ENCODE assay signal across 19 cellular contexts in the genomic region with DNA sequence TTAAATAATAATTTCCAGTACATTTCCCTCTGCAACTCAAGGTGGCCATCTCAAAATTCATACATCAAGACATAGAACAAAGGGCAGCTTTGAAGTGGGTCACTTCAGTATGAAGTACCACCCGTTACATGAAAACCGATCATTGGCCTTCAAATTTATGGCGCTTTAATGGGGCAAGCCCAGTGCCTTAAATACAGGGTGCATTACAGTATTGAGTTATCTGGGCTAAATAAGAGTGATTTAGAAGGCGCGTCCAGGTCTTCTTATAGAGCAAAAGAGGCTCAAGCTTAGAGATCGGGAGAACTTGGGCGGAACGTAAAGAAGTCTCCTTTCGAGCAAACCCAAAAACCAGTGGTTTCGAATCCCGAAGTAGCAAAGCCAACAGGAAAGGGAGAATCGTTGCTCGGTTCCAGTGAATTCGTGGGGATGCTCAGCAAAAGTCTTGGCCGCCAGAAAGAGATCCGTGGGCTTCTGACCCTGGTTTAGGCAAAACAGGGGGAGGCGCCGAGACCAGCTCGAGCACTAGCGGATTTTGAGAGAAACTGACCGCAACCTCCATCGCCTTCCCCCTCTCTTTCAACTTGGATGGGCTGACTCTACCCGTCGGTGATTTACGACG. TPM values are rescaled to one million over a fixed set of nuclear protein-coding genes. Genes with fewer than 3 reads are reported as not detected.
DNase-seq lines count a peak whose midpoint lies in the region; ATAC-seq and TF ChIP-seq lines count a peak whose summit lies in the region.
"Had no signal": no experiment of that assay in that cellular context is flagged by ENCODE, and none has a peak within 500 bp of the region (broad histone marks: within the 10 kb centered on the region; RNA-seq: fewer than 3 reads in every experiment).

No MANE protein-coding gene starts in this region.

- H3K27me3 ChIP-seq in naive thymus-derived CD4-positive, alpha-beta T cell (ENCODE audit: control insufficient read depth in 2 of 2, insufficient read depth in 2 of 2, low read length in 2 of 2) = peaks cover 5 to 42% of the 10 kb centered on the region in 2 donors
- peaks cover 46 to 100% (median 93%) of the 10 kb centered on the region in 9 donors for H3K27me3 ChIP-seq in heart left ventricle
- H3K27me3 ChIP-seq: MG63 had no signal

- no peak for ATAC-seq in stimulated activated naive CD8-positive, alpha-beta T cell treated with anti-CD3 and anti-CD28 coated beads, Interleukin-15, amount 100 ng/mL, for 72 hours
- no peak for ATAC-seq in stimulated activated naive CD8-positive, alpha-beta T cell treated with anti-CD3 and anti-CD28 coated beads, Interleukin-15, Interleukin-2, amounts not matched to agents 100 U/mL and 50 U/mL, for 24 hours
- ATAC-seq in activated naive CD8-positive, alpha-beta T cell treated with anti-CD3 and anti-CD28 coated beads, Interleukin-2, amount 50 U/mL, for 24 hours = no peak
- ATAC-seq in naive thymus-derived CD4-positive, alpha-beta T cell = no peak
- ATAC-seq in heart left ventricle = no peak
- no peak for ATAC-seq in HG02623 (IDR thresholded peaks at IDR 0.05; ENCODE audit: unreplicated experiment)
- no peak for ATAC-seq in GM18858 (IDR thresholded peaks at IDR 0.05; ENCODE audit: unreplicated experiment)
- ATAC-seq: activated naive CD4-positive, alpha-beta T cell treated with anti-CD3 and anti-CD28 coated beads, Interleukin-2, amount 50 U/mL, for 72 hours; CD8-positive, alpha-beta T cell; stimulated activated memory B cell treated with anti-CD40 and anti-IgM and Interleukin-4, amounts not matched to agents 10 μg/mL and 1 μg/mL and 100 μg/mL, for 72 hours had no signal

- POLR2A ChIA-PET in naive thymus-derived CD4-positive, alpha-beta T cell (lab: Charles Lee) = no interaction called here

- H3K36me3 Mint-ChIP-seq in activated naive CD8-positive, alpha-beta T cell treated with anti-CD3 and anti-CD28 coated beads, Interleukin-2, amount 50 U/mL, for 24 hours (ENCODE audit: low read depth) = no peaks in the 10 kb centered on the region
- peaks cover 0 to 8% (median 0%) of the 10 kb centered on the region in 5 donors for H3K36me3 Mint-ChIP-seq in naive thymus-derived CD4-positive, alpha-beta T cell
- H3K36me3 Mint-ChIP-seq: CD8-positive, alpha-beta T cell; stimulated activated memory B cell treated with anti-CD40 and anti-IgM and Interleukin-4, amounts not matched to agents 10 μg/mL and 1 μg/mL and 100 μg/mL, for 72 hours had no signal

- no peak for TF ChIP-seq POLR2A in heart left ventricle (IDR thresholded peaks at IDR 0.05)

- no peak for DNase-seq in stimulated activated naive CD8-positive, alpha-beta T cell treated with anti-CD3 and anti-CD28 coated beads, Interleukin-15, amount 100 ng/mL, for 72 hours
- DNase-seq in stimulated activated naive CD8-positive, alpha-beta T cell treated with anti-CD3 and anti-CD28 coated beads, Interleukin-15, Interleukin-2, amounts not matched to agents 100 U/mL and 50 U/mL, for 24 hours = no peak
- DNase-seq in activated naive CD8-positive, alpha-beta T cell treated with anti-CD3 and anti-CD28 coated beads, Interleukin-2, amount 50 U/mL, for 24 hours = no peak
- no peak for DNase-seq in naive thymus-derived CD4-positive, alpha-beta T cell
- no peak for DNase-seq in heart left ventricle
- DNase-seq: brain microvascular endothelial cell; CD8-positive, alpha-beta T cell; colonic mucosa; DMS53; GF-D8; MG63; NCI-H146; stimulated activated CD4-positive, alpha-beta T cell treated with anti-CD3 and anti-CD28 coated beads, Interleukin-1b, Interleukin-23, amount 100 ng/mL, for 48 hours had no signal

- peaks cover 49% of the 10 kb centered on the region for H3K4me1 Mint-ChIP-seq in stimulated activated naive CD8-positive, alpha-beta T cell treated with anti-CD3 and anti-CD28 coated beads, Interleukin-15, amount 100 ng/mL, for 72 hours
- H3K4me1 Mint-ChIP-seq in activated naive CD8-positive, alpha-beta T cell treated with anti-CD3 and anti-CD28 coated beads, Interleukin-2, amount 50 U/mL, for 24 hours = peaks cover 1% of the 10 kb centered on the region
- peaks cover 3 to 17% (median 9%) of the 10 kb centered on the region in 7 donors for H3K4me1 Mint-ChIP-seq in naive thymus-derived CD4-positive, alpha-beta T cell
- H3K4me1 Mint-ChIP-seq: stimulated activated memory B cell treated with anti-CD40 and anti-IgM and Interleukin-4, amounts not matched to agents 10 μg/mL and 1 μg/mL and 100 μg/mL, for 72 hours had no signal

- no peak overlapping the region for H3K27ac Mint-ChIP-seq in stimulated activated naive CD8-positive, alpha-beta T cell treated with anti-CD3 and anti-CD28 coated beads, Interleukin-15, amount 100 ng/mL, for 72 hours
- peak overlapping the region; percentile 1 for H3K27ac Mint-ChIP-seq in activated naive CD8-positive, alpha-beta T cell treated with anti-CD3 and anti-CD28 coated beads, Interleukin-2, amount 50 U/mL, for 24 hours
- H3K27ac Mint-ChIP-seq in naive thymus-derived CD4-positive, alpha-beta T cell = peak overlapping the region in 3 of 9 donors; percentile 25 to 73 (median 66)
- H3K27ac Mint-ChIP-seq: CD8-positive, alpha-beta T cell; endodermal cell; stimulated activated memory B cell treated with anti-CD40 and anti-IgM and Interleukin-4, amounts not matched to agents 10 μg/mL and 1 μg/mL and 100 μg/mL, for 72 hours had no signal

- intact Hi-C loops in naive thymus-derived CD4-positive, alpha-beta T cell (cut with micrococcal nuclease) = loop anchor here in 1 of 2 donors (5.0 to 10.0 kb wide), 2 partner anchors 52 to 1829 kb away; a partner anchor contains a TSS
- intact Hi-C loops in heart left ventricle (cut with DNase I) = no loop called here

- H3K4me3 Mint-ChIP-seq in stimulated activated naive CD8-positive, alpha-beta T cell treated with anti-CD3 and anti-CD28 coated beads, Interleukin-15, amount 100 ng/mL, for 72 hours = peak overlapping the region; percentile 21 to 33
- no peak overlapping the region for H3K4me3 Mint-ChIP-seq in activated naive CD8-positive, alpha-beta T cell treated with anti-CD3 and anti-CD28 coated beads, Interleukin-2, amount 50 U/mL, for 24 hours
- H3K4me3 Mint-ChIP-seq in naive thymus-derived CD4-positive, alpha-beta T cell = peak overlapping the region in 7 of 10 donors; percentile 27 to 69 (median 42)
- H3K4me3 Mint-ChIP-seq: CD8-positive, alpha-beta T cell; endodermal cell; stimulated activated memory B cell treated with anti-CD40 and anti-IgM and Interleukin-4, amounts not matched to agents 10 μg/mL and 1 μg/mL and 100 μg/mL, for 72 hours had no signal

- H3K27ac ChIP-seq in naive thymus-derived CD4-positive, alpha-beta T cell (ENCODE audit: low read depth, low read length) = no peak overlapping the region
- H3K27ac ChIP-seq in heart left ventricle = no peak overlapping the region
- H3K27ac ChIP-seq: brain microvascular endothelial cell, colonic mucosa, parathyroid adenoma had no signal

- peaks cover 0 to 6% of the 10 kb centered on the region in 2 donors for H3K4me1 ChIP-seq in naive thymus-derived CD4-positive, alpha-beta T cell (ENCODE audit: control insufficient read depth in 2 of 2, insufficient read depth in 2 of 2, low read length in 2 of 2)
- H3K4me1 ChIP-seq in heart left ventricle = peaks cover 0 to 25% (median 10%) of the 10 kb centered on the region in 12 donors
- H3K4me1 ChIP-seq: parathyroid adenoma had no signal

- CTCF ChIA-PET in naive thymus-derived CD4-positive, alpha-beta T cell (lab: Charles Lee) = no interaction called here

- H3K27me3 Mint-ChIP-seq in stimulated activated naive CD8-positive, alpha-beta T cell treated with anti-CD3 and anti-CD28 coated beads, Interleukin-15, amount 100 ng/mL, for 72 hours = peaks cover 100% of the 10 kb centered on the region
- peaks cover 84% of the 10 kb centered on the region for H3K27me3 Mint-ChIP-seq in activated naive CD8-positive, alpha-beta T cell treated with anti-CD3 and anti-CD28 coated beads, Interleukin-2, amount 50 U/mL, for 24 hours
- peaks cover 72 to 96% (median 89%) of the 10 kb centered on the region in 5 donors for H3K27me3 Mint-ChIP-seq in naive thymus-derived CD4-positive, alpha-beta T cell

- no peaks in the 10 kb centered on the region for H3K36me3 ChIP-seq in naive thymus-derived CD4-positive, alpha-beta T cell (ENCODE audit: control insufficient read depth in 2 of 3, insufficient read depth in 3 of 3, low read length in 3 of 3)
- H3K36me3 ChIP-seq in heart left ventricle = no peaks in the 10 kb centered on the region
- H3K36me3 ChIP-seq: brain microvascular endothelial cell, colonic mucosa, MG63 had no signal

- H3K4me3 ChIP-seq in naive thymus-derived CD4-positive, alpha-beta T cell (ENCODE audit: low read length) = no peak overlapping the region
- no peak overlapping the region for H3K4me3 ChIP-seq in heart left ventricle
- H3K4me3 ChIP-seq: colonic mucosa, MG63 had no signal

- no peak for TF ChIP-seq CTCF in heart left ventricle (IDR thresholded peaks at IDR 0.05)

- 9 to 34% (median 25%) methylated on average over 22 to 26 of the region's 26 CpGs for WGBS in heart left ventricle, 4 donors

- H3K9me3 Mint-ChIP-seq in stimulated activated naive CD8-positive, alpha-beta T cell treated with anti-CD3 and anti-CD28 coated beads, Interleukin-15, amount 100 ng/mL, for 72 hours = no peaks in the 10 kb centered on the region
- peaks cover 7% of the 10 kb centered on the region for H3K9me3 Mint-ChIP-seq in activated naive CD8-positive, alpha-beta T cell treated with anti-CD3 and anti-CD28 coated beads, Interleukin-2, amount 50 U/mL, for 24 hours
- peaks cover 0 to 33% (median 6%) of the 10 kb centered on the region in 11 donors for H3K9me3 Mint-ChIP-seq in naive thymus-derived CD4-positive, alpha-beta T cell
- H3K9me3 Mint-ChIP-seq: CD8-positive, alpha-beta T cell; endodermal cell had no signal

- peaks cover 0 to 5% (median 0%) of the 10 kb centered on the region in 3 experiments for H3K9me3 ChIP-seq in naive thymus-derived CD4-positive, alpha-beta T cell (ENCODE audit: control insufficient read depth in 2 of 3, low read length in 3 of 3)
- H3K9me3 ChIP-seq in heart left ventricle = no peaks in the 10 kb centered on the region
- H3K9me3 ChIP-seq: colonic mucosa, MG63 had no signal

RNA-seq across cellular contexts. Expression of a gene that starts 7.2 kb away (rescaled TPM):
- total RNA-seq in naive thymus-derived CD4-positive, alpha-beta T cell = not detected
- polyA plus RNA-seq in naive thymus-derived CD4-positive, alpha-beta T cell = not detected
- total RNA-seq in heart left ventricle = 1 to 10 TPM in 2 of 9 donors, under 1 TPM in 7; 0.35 to 1.4 (median 0.56) TPM
- under 1 TPM; 0.04 to 0.30 TPM for polyA plus RNA-seq in heart left ventricle
- total RNA-seq: activated naive CD4-positive, alpha-beta T cell treated with anti-CD3 and anti-CD28 coated beads, Interleukin-2, amount 50 U/mL, for 72 hours; CD8-positive, alpha-beta T cell; endodermal cell had no signal

RNA-seq across cellular contexts. Expression of a gene that starts 12.9 kb away (rescaled TPM):
- total RNA-seq in naive thymus-derived CD4-positive, alpha-beta T cell = not detected
- polyA plus RNA-seq in naive thymus-derived CD4-positive, alpha-beta T cell = not detected
- under 1 TPM in 7 of 9 donors, not detected in 2; 0.17 to 0.96 (median 0.42) TPM for total RNA-seq in heart left ventricle
- polyA plus RNA-seq in heart left ventricle = under 1 TPM; 0.10 to 0.19 TPM
- total RNA-seq: activated naive CD4-positive, alpha-beta T cell treated with anti-CD3 and anti-CD28 coated beads, Interleukin-2, amount 50 U/mL, for 72 hours; CD8-positive, alpha-beta T cell; endodermal cell had no signal

RNA-seq across cellular contexts. Expression of a gene that starts 24.2 kb away (rescaled TPM):
- not detected for total RNA-seq in naive thymus-derived CD4-positive, alpha-beta T cell
- not detected for polyA plus RNA-seq in naive thymus-derived CD4-positive, alpha-beta T cell
- total RNA-seq in heart left ventricle = under 1 TPM in 4 of 9 donors, not detected in 5; 0.16 to 0.51 (median 0.24) TPM
- under 1 TPM in 1 of 2 donors, not detected in 1; 0.08 TPM for polyA plus RNA-seq in heart left ventricle
- total RNA-seq: activated naive CD4-positive, alpha-beta T cell treated with anti-CD3 and anti-CD28 coated beads, Interleukin-2, amount 50 U/mL, for 72 hours; CD8-positive, alpha-beta T cell had no signal

RNA-seq across cellular contexts. Expression of a gene that starts 34.8 kb away (rescaled TPM):
- not detected for total RNA-seq in naive thymus-derived CD4-positive, alpha-beta T cell
- polyA plus RNA-seq in naive thymus-derived CD4-positive, alpha-beta T cell = not detected
- 1 to 10 TPM in 3 of 9 donors, under 1 TPM in 6; 0.37 to 1.8 (median 0.59) TPM for total RNA-seq in heart left ventricle
- polyA plus RNA-seq in heart left ventricle = under 1 TPM; 0.21 to 0.42 TPM
- total RNA-seq: activated naive CD4-positive, alpha-beta T cell treated with anti-CD3 and anti-CD28 coated beads, Interleukin-2, amount 50 U/mL, for 72 hours; CD8-positive, alpha-beta T cell; endodermal cell had no signal

RNA-seq across cellular contexts. Expression of a gene that starts 41.8 kb away (rescaled TPM):
- not detected for total RNA-seq in naive thymus-derived CD4-positive, alpha-beta T cell
- polyA plus RNA-seq in naive thymus-derived CD4-positive, alpha-beta T cell = not detected
- under 1 TPM in 2 of 9 donors, not detected in 7; 0.40 to 0.43 TPM for total RNA-seq in heart left ventricle
- polyA plus RNA-seq in heart left ventricle = under 1 TPM in 1 of 2 donors, not detected in 1; 0.23 TPM
- total RNA-seq: activated naive CD4-positive, alpha-beta T cell treated with anti-CD3 and anti-CD28 coated beads, Interleukin-2, amount 50 U/mL, for 72 hours; CD8-positive, alpha-beta T cell; endodermal cell had no signal
